ENCODE assay signal across 16 cellular contexts in genomic region chr2:241935314-241935713, GRCh38.
DNase-seq lines count a peak whose midpoint lies in the region; ATAC-seq and TF ChIP-seq lines count a peak whose summit lies in the region.
"Had no signal": no experiment of that assay in that cellular context is flagged by ENCODE, and none has a peak within 500 bp of the region (broad histone marks: within the 10 kb centered on the region; RNA-seq: fewer than 3 reads in every experiment).

No MANE protein-coding gene starts in this region.

- no peak for TF ChIP-seq POLR2A in GM18505 (IDR thresholded peaks at IDR 0.05; ENCODE audit: borderline replicate concordance, extremely low read depth, insufficient read depth, insufficient read length)

- H3K4me3 ChIP-seq in RWPE2 (ENCODE audit: severe bottlenecking) (no peak overlapping the region), WERI-Rb-1 (ENCODE audit: low read depth, low read length) (no peak overlapping the region)
- H3K4me3 ChIP-seq: body of pancreas, smooth muscle cell had no signal

- DNase-seq in A172 (ENCODE audit: low spot score) = peak; percentile 87
- DNase-seq in ELR (ENCODE audit: low read depth) = peak; percentile 67
- DNase-seq in RWPE2 (ENCODE audit: low spot score) = no peak
- peak; percentile 78 for DNase-seq in fibroblast of peridontal ligament (ENCODE audit: extremely low read depth)
- no peak for DNase-seq in cerebellum (ENCODE audit: low spot score)
- DNase-seq in activated naive CD4-positive, alpha-beta T cell (lab: John Stamatoyannopoulos, UW) = no peak
- DNase-seq in WERI-Rb-1 = no peak
- DNase-seq: body of pancreas; DMS79 treated with DMSO at 0.1 percent for 48 hours; effector CD8-positive, alpha-beta T cell; kidney glomerular epithelial cell; NCI-H1417 treated with DMSO at 0.1 percent for 48 hours; substantia nigra; T-helper 17 cell had no signal

- ATAC-seq in RWPE2 (ENCODE audit: low read depth) = peak; percentile 52; the same call in 2 of the 3 replicates
- no peak for ATAC-seq in GM18505 (IDR thresholded peaks at IDR 0.05; ENCODE audit: unreplicated experiment)
- ATAC-seq: body of pancreas, T-helper 17 cell had no signal

- H3K27me3 ChIP-seq in RWPE2 (ENCODE audit: insufficient read depth, poor library complexity, severe bottlenecking) (no peaks in the 10 kb centered on the region), WERI-Rb-1 (ENCODE audit: insufficient read depth, low read depth, severe bottlenecking) (no peaks in the 10 kb centered on the region)
- H3K27me3 ChIP-seq: body of pancreas had no signal

- H3K27ac ChIP-seq in RWPE2 (ENCODE audit: poor library complexity, severe bottlenecking) (no peak overlapping the region), WERI-Rb-1 (no peak overlapping the region)

- TF ChIP-seq CTCF in RWPE2 (IDR thresholded peaks at IDR 0.05; ENCODE audit: poor library complexity, severe bottlenecking) (no peak), WERI-Rb-1 (IDR thresholded peaks at IDR 0.05; ENCODE audit: low read depth, low read length) (no peak)

- H3K4me1 ChIP-seq in RWPE2 (ENCODE audit: insufficient read depth, poor library complexity, severe bottlenecking) = no peaks in the 10 kb centered on the region

- no peaks in the 10 kb centered on the region for H3K9me3 ChIP-seq in RWPE2 (ENCODE audit: severe bottlenecking)
- H3K9me3 ChIP-seq in WERI-Rb-1 (ENCODE audit: severe bottlenecking) = no peaks in the 10 kb centered on the region
- H3K9me3 ChIP-seq: body of pancreas had no signal

- H3K36me3 ChIP-seq in RWPE2 (ENCODE audit: low read depth) (no peaks in the 10 kb centered on the region), WERI-Rb-1 (no peaks in the 10 kb centered on the region)

Comparison
In these comparisons a context has a peak if more than half of its experiments do, and no peak if none do; other contexts are left out.
1. DNase-seq: peak in A172 (single experiment), ELR (single experiment) and fibroblast of peridontal ligament (single experiment); none in RWPE2 (single experiment), cerebellum (single experiment), activated naive CD4-positive, alpha-beta T cell (0 of 4) and WERI-Rb-1 (single experiment).